In the genomic region with DNA sequence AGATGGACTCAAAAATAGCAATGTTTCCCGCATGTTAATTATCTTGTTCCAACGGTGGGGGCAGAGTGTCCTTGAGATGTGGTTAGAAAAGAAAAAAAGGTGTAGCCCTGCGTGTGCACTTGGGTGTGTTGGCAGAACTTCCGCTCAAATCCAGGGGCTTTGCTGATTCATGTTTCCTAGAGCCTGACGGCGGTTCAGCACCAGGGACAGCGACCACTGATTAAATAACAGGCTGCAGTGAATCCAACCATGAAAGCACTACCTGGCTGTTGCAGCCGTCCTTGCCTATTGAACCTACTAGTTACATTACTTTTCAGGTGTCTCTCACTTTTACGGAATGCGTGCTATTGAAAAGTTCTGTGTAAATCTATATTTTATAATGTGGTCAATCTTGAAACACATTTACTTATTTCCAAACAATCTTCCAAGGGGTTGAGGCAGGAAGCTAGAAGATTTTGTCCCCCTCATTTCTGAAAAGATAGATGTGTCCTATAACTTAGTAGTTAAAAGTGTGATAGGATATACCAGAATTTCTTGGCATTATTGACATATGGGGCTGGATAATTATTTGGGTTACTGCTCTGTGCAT, we compare ENCODE assay signal across 10 cellular contexts.
DNase-seq lines count a peak whose midpoint lies in the region; ATAC-seq and TF ChIP-seq lines count a peak whose summit lies in the region.
"Had no signal": no experiment of that assay in that cellular context is flagged by ENCODE, and none has a peak within 500 bp of the region (broad histone marks: within the 10 kb centered on the region; RNA-seq: fewer than 3 reads in every experiment).

No MANE protein-coding gene starts in this region.

- H3K36me3 Mint-ChIP-seq in activated CD8-positive, alpha-beta memory T cell treated with anti-CD3 and anti-CD28 coated beads, Interleukin-2, amount 10 ng/mL, durations not matched to agents 7 days and 5 days, result no peaks in the 10 kb centered on the region

- H3K4me3 ChIP-seq in prostate gland, result no peak overlapping the region

- no peaks in the 10 kb centered on the region for H3K4me1 ChIP-seq in prostate gland (replicated peaks)

- no peaks in the 10 kb centered on the region for H3K9me3 ChIP-seq in prostate gland

- H3K27ac Mint-ChIP-seq in activated CD8-positive, alpha-beta memory T cell treated with anti-CD3 and anti-CD28 coated beads, Interleukin-2, amount 10 ng/mL, durations not matched to agents 7 days and 5 days, result no peak overlapping the region
- H3K27ac Mint-ChIP-seq: CD4-positive, alpha-beta T cell had no signal

- no peaks in the 10 kb centered on the region for H3K36me3 ChIP-seq in prostate gland

- peak; percentile 48 for DNase-seq in activated CD8-positive, alpha-beta memory T cell treated with anti-CD3 and anti-CD28 coated beads, Interleukin-2, amount 10 ng/mL, durations not matched to agents 7 days and 5 days
- DNase-seq in activated CD8-positive, alpha-beta memory T cell treated with anti-CD3 and anti-CD28 coated beads for 24 hours, result no peak
- DNase-seq in RPMI8226 (peak; percentile 74), erythroblast (lab: John Stamatoyannopoulos, UW) (peak; percentile 48 to 68), prostate gland (ENCODE audit: low spot score) (peak; percentile 30)

- H3K4me3 Mint-ChIP-seq in activated CD8-positive, alpha-beta memory T cell treated with anti-CD3 and anti-CD28 coated beads, Interleukin-2, amount 10 ng/mL, durations not matched to agents 7 days and 5 days, result no peak overlapping the region
- H3K4me3 Mint-ChIP-seq: CD4-positive, alpha-beta T cell had no signal

- no peak for ATAC-seq in activated CD8-positive, alpha-beta memory T cell treated with anti-CD3 and anti-CD28 coated beads, Interleukin-2, amount 10 ng/mL, durations not matched to agents 7 days and 5 days
- no peak for ATAC-seq in GM18873 (IDR thresholded peaks at IDR 0.05; ENCODE audit: low FRiP score, unreplicated experiment)
- no peak for ATAC-seq in GM21423 (IDR thresholded peaks at IDR 0.05; ENCODE audit: unreplicated experiment)
- no peak for ATAC-seq in GM18858 (IDR thresholded peaks at IDR 0.05; ENCODE audit: unreplicated experiment)
- ATAC-seq: Panc1 had no signal

- no peaks in the 10 kb centered on the region for H3K4me1 Mint-ChIP-seq in activated CD8-positive, alpha-beta memory T cell treated with anti-CD3 and anti-CD28 coated beads, Interleukin-2, amount 10 ng/mL, durations not matched to agents 7 days and 5 days

- TF ChIP-seq CTCF in prostate gland (IDR thresholded peaks at IDR 0.05), result no peak

- H3K27me3 ChIP-seq in prostate gland (replicated peaks; ENCODE audit: insufficient read depth), result no peaks in the 10 kb centered on the region

- H3K27ac ChIP-seq in prostate gland, result no peak overlapping the region

- CTCF ChIA-PET in activated CD8-positive, alpha-beta memory T cell treated with anti-CD3 and anti-CD28 coated beads, Interleukin-2, amount 10 ng/mL, durations not matched to agents 7 days and 5 days (lab: Charles Lee), result no interaction called here

- TF ChIP-seq POLR2A in erythroblast (IDR thresholded peaks at IDR 0.05; ENCODE audit: low read length) (no peak), prostate gland (IDR thresholded peaks at IDR 0.05) (no peak)

- intact Hi-C loops in prostate gland (cut with DNase I), result no loop called here

- H3K27me3 Mint-ChIP-seq in activated CD8-positive, alpha-beta memory T cell treated with anti-CD3 and anti-CD28 coated beads, Interleukin-2, amount 10 ng/mL, durations not matched to agents 7 days and 5 days, result no peaks in the 10 kb centered on the region

- WGBS in prostate gland, result 3% methylated on average over 10 of the region's 10 CpGs

- no peaks in the 10 kb centered on the region for H3K9me3 Mint-ChIP-seq in activated CD8-positive, alpha-beta memory T cell treated with anti-CD3 and anti-CD28 coated beads, Interleukin-2, amount 10 ng/mL, durations not matched to agents 7 days and 5 days (ENCODE audit: low read depth)
